Comparison of ENCODE assay signal across 26 cellular contexts in the genomic region with DNA sequence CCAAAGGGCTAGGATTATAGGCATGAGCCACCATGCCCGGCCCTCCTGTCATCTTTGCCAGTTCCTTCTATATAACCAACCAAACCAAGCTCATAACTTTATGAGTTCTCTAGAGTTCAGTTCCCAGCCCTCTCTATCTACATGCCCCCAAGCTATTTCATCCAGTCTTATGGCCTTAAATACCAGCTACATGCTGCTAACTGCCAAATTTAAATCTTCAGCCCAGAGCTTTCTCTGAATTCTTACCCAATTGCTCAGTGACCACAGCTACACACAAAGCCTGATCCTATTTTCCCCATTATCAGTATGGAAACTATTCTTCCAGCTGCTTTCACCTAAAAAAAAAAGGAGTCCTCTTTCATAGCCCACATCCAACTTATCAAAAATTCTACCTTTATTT. TPM values are rescaled to one million over a fixed set of nuclear protein-coding genes. Genes with fewer than 3 reads are reported as not detected.
DNase-seq lines count a peak whose midpoint lies in the region; ATAC-seq and TF ChIP-seq lines count a peak whose summit lies in the region.
"Had no signal": no experiment of that assay in that cellular context is flagged by ENCODE, and none has a peak within 500 bp of the region (broad histone marks: within the 10 kb centered on the region; RNA-seq: fewer than 3 reads in every experiment).

No MANE protein-coding gene starts in this region.

- H3F3A ChIP-seq in GM23248 (ENCODE audit: insufficient read depth) (peaks cover 16% of the 10 kb centered on the region; the same call in 1 of the 2 replicates), MM.1S (ENCODE audit: insufficient read depth, low read length) (no peaks in the 10 kb centered on the region)

- CTCF ChIA-PET in RWPE1 (lab: Yijun Ruan, JAX), result no interaction called here

- POLR2A ChIA-PET in RWPE1 (lab: Yijun Ruan, JAX; ENCODE audit: low non-redundant PET), result no interaction called here

- H3K4me3 ChIP-seq in AG09309 (ENCODE audit: control insufficient read depth, low read depth, low read length) (no peak overlapping the region), GM23248 (no peak overlapping the region), transverse colon (no peak overlapping the region), MM.1S (ENCODE audit: low read length) (no peak overlapping the region)
- H3K4me3 ChIP-seq: A549; BLaER1 treated with 17β-estradiol and CSF1 and Interleukin-3, amounts not matched to agents 10 nM and 100 nM; gastrocnemius medialis; hepatocyte; left lung; SJSA1; testis; vagina had no signal

- intact Hi-C loops in transverse colon (cut with DNase I; ENCODE audit: low total_unique reads), result no loop called here

- in situ Hi-C loops in GM23248 (cut with MboI) (no loop called here), transverse colon (cut with MboI; ENCODE audit: low pct_ligation_motif_present in 1 of 4, low pct_unique_long_range_greater_than_20kb in 1 of 4, low sequenced_read_pairs in 3 of 4) (no loop called here)

- H3K9me3 ChIP-seq in GM23248 (ENCODE audit: low read depth) (no peaks in the 10 kb centered on the region), transverse colon (no peaks in the 10 kb centered on the region), MM.1S (replicated peaks; ENCODE audit: insufficient read depth, low read length) (no peaks in the 10 kb centered on the region)
- H3K9me3 ChIP-seq: A549, gastrocnemius medialis, left lung, SJSA1, testis, vagina had no signal

- H3K4me1 ChIP-seq in GM23248 (ENCODE audit: insufficient read depth), result 0 out of 2 replicates have a peak, but pooled peaks cover 5% of the 10 kb centered on the region
- no peaks in the 10 kb centered on the region for H3K4me1 ChIP-seq in transverse colon
- H3K4me1 ChIP-seq in MM.1S (ENCODE audit: low read length), result no peaks in the 10 kb centered on the region
- H3K4me1 ChIP-seq: A549; BLaER1 treated with 17β-estradiol and CSF1 and Interleukin-3, amounts not matched to agents 10 nM and 100 nM; gastrocnemius medialis; left lung; testis had no signal

- ATAC-seq in HG03196 (IDR thresholded peaks at IDR 0.05; ENCODE audit: unreplicated experiment), result no peak
- ATAC-seq: A549; activated CD4-positive, alpha-beta T cell treated with anti-CD3 and anti-CD28 coated beads for 36 hours; gastrocnemius medialis; left lung had no signal

- no peaks in the 10 kb centered on the region for H3K27me3 ChIP-seq in GM23248 (replicated peaks; ENCODE audit: insufficient read depth)
- H3K27me3 ChIP-seq in transverse colon, result no peaks in the 10 kb centered on the region
- H3K27me3 ChIP-seq in MM.1S (replicated peaks; ENCODE audit: insufficient read depth, low read length), result no peaks in the 10 kb centered on the region
- H3K27me3 ChIP-seq: BLaER1 treated with 17β-estradiol and CSF1 and Interleukin-3, amounts not matched to agents 10 nM and 100 nM; gastrocnemius medialis; hepatocyte; left lung; SJSA1; testis; vagina had no signal

- no peaks in the 10 kb centered on the region for H4K20me1 ChIP-seq in GM23248 (ENCODE audit: insufficient read depth)
- no peaks in the 10 kb centered on the region for H4K20me1 ChIP-seq in MM.1S (ENCODE audit: insufficient read depth, low read length)

- TF ChIP-seq CTCF in AG09309 (IDR thresholded peaks at IDR 0.05; ENCODE audit: control insufficient read depth, insufficient read depth, low read depth, low read length, missing control alignments) (no peak), RWPE1 (conservative IDR thresholded peaks at IDR 0.05; ENCODE audit: low read depth) (no peak), transverse colon (IDR thresholded peaks at IDR 0.05) (no peak), MM.1S (IDR thresholded peaks at IDR 0.05; ENCODE audit: low read length) (no peak)

- H3K4me2 ChIP-seq in GM23248 (ENCODE audit: unreplicated experiment) (no peak overlapping the region), MM.1S (ENCODE audit: low read depth, low read length) (no peak overlapping the region)
- H3K4me2 ChIP-seq: A549; BLaER1 treated with 17β-estradiol and CSF1 and Interleukin-3, amounts not matched to agents 10 nM and 100 nM; hepatocyte had no signal

- H2AFZ ChIP-seq in GM23248 (no peak overlapping the region), MM.1S (ENCODE audit: low read length) (no peak overlapping the region)
- H2AFZ ChIP-seq: hepatocyte had no signal

- H3K9ac ChIP-seq in GM23248, result no peak overlapping the region
- no peak overlapping the region for H3K9ac ChIP-seq in MM.1S (ENCODE audit: low read length)
- H3K9ac ChIP-seq: BLaER1 treated with 17β-estradiol and CSF1 and Interleukin-3, amounts not matched to agents 10 nM and 100 nM had no signal

- H3K36me3 ChIP-seq in GM23248 (ENCODE audit: low read depth) (peaks cover 31% of the 10 kb centered on the region), transverse colon (peaks cover 0 to 36% (median 8%) of the 10 kb centered on the region in 4 donors), MM.1S (replicated peaks; ENCODE audit: insufficient read depth, low read length) (0 out of 2 replicates have a peak, but pooled peaks cover 4% of the 10 kb centered on the region)

- no peaks in the 10 kb centered on the region for H3K79me2 ChIP-seq in GM23248 (ENCODE audit: insufficient read depth)
- H3K79me2 ChIP-seq in MM.1S (ENCODE audit: low read length), result no peaks in the 10 kb centered on the region

- peak; percentile 50 for DNase-seq in AG09309 (ENCODE audit: low read depth)
- DNase-seq in GM23248, result peak; percentile 10
- DNase-seq in amniotic epithelial cell (ENCODE audit: low read depth), result peak; percentile 32
- DNase-seq in fibroblast of the conjunctiva (ENCODE audit: low read depth), result peak; percentile 54
- DNase-seq in RWPE1 (ENCODE audit: low spot score), result no peak
- DNase-seq in transverse colon, result no peak
- no peak for DNase-seq in MM.1S
- DNase-seq: activated CD4-positive, alpha-beta T cell treated with anti-CD3 and anti-CD28 coated beads for 36 hours; anterior cingulate cortex; cerebellar nuclear complex; gastrocnemius medialis; KG1; naive B cell; NCI-H1436 treated with DMSO at 0.1 percent for 48 hours; NCI-H524; stimulated activated CD4-positive, alpha-beta T cell treated with anti-CD3 and anti-CD28 coated beads, Interleukin-12 subunit alpha, Interleukin-12 subunit beta, amount 100 ng/mL, for 4 hours; stimulated activated CD4-positive, alpha-beta T cell treated with anti-CD3 and anti-CD28 coated beads, Interleukin-4, amount 100 ng/mL, for 4 hours; stimulated activated naive CD4-positive, alpha-beta T cell treated with Interleukin-2 at 50 U/mL for 16 hours; testis had no signal

- H3K27ac ChIP-seq in GM23248 (no peak overlapping the region), RWPE1 (no peak overlapping the region), transverse colon (no peak overlapping the region), MM.1S (ENCODE audit: low read length) (no peak overlapping the region)
- H3K27ac ChIP-seq: A549; BLaER1 treated with 17β-estradiol and CSF1 and Interleukin-3, amounts not matched to agents 10 nM and 100 nM; gastrocnemius medialis; left lung; SJSA1; testis; vagina had no signal

- 93 to 100% methylated on average over 1 of the region's 1 CpG for WGBS in GM23248 (ENCODE audit: low coverage in 1 of 2, low lambda C conversion rate in 2 of 2, missing lambda C conversion rate in 2 of 2), 2 experiments
- 100% methylated on average over 1 of the region's 1 CpG; no CpG with 5 or more reads in 1 of the 2 donors for WGBS in transverse colon (ENCODE audit: low coverage in 1 of 2), 2 donors

- TF ChIP-seq EP300 in transverse colon (IDR thresholded peaks at IDR 0.05; ENCODE audit: low read depth), result no peak

- no peak for TF ChIP-seq POLR2A in transverse colon (IDR thresholded peaks at IDR 0.05)

- H3K9me2 ChIP-seq in GM23248 (ENCODE audit: insufficient read depth), result no peaks in the 10 kb centered on the region
- H3K9me2 ChIP-seq in MM.1S (replicated peaks; ENCODE audit: insufficient read depth, low read length), result no peaks in the 10 kb centered on the region

RNA-seq across cellular contexts. Expression of gene TMEM184C, which starts 23.1 kb away (rescaled TPM):
- total RNA-seq in GM23248 (2014; rRNA removed; shearing (Covaris generic)), result 36.5 and 36.8 TPM in 2 replicates
- 26.2 and 30.9 TPM in 2 replicates for polyA plus RNA-seq in GM23248 (2016; fragmentation: Nextera tagmentation; extraction: Ambion mirVana)
- total RNA-seq in transverse colon, result 10 to 100 TPM; 14.9 to 40.3 (median 25.5) TPM

RNA-seq across cellular contexts. Expression of gene PRMT9, which starts 43.6 kb away (rescaled TPM):
- total RNA-seq in GM23248 (2014; rRNA removed; shearing (Covaris generic)), result 6.4 and 8.6 TPM in 2 replicates
- polyA plus RNA-seq in GM23248 (2016; fragmentation: Nextera tagmentation; extraction: Ambion mirVana), result 5.0 and 6.0 TPM in 2 replicates
- total RNA-seq in transverse colon, result 10 to 100 TPM in 1 of 4 donors, 1 to 10 TPM in 2, under 1 TPM in 1; 0.60 to 17.1 (median 4.8) TPM

Comparison
In these comparisons a context has a peak if more than half of its experiments do, and no peak if none do; other contexts are left out.
1. DNase-seq: peak in AG09309 (single experiment), GM23248 (single experiment), amniotic epithelial cell (single experiment) and fibroblast of the conjunctiva (single experiment); none in RWPE1 (single experiment), transverse colon (single experiment) and MM.1S (single experiment).